ENCODE assay signal across 1 cellular context in genomic region chr3:146883292-146883691, GRCh38.
TF ChIP-seq lines count a peak whose summit lies in the region.

No MANE protein-coding gene starts in this region.

TF ChIP-seq in WTC11, 78 proteins besides CTCF, POLR2A, EP300 and RAD21 (continued from another document):
- no peak for TF ChIP-seq USF2 (CRISPR knock-in tag; IDR thresholded peaks at IDR 0.05)
- TF ChIP-seq FOXP4 (CRISPR knock-in tag; IDR thresholded peaks at IDR 0.05) = no peak
- TF ChIP-seq FOXJ3 (CRISPR knock-in tag; IDR thresholded peaks at IDR 0.05; ENCODE audit: borderline replicate concordance) = no peak
- TF ChIP-seq ZNF232 (CRISPR knock-in tag; IDR thresholded peaks at IDR 0.05) = no peak
